In the genomic region with DNA sequence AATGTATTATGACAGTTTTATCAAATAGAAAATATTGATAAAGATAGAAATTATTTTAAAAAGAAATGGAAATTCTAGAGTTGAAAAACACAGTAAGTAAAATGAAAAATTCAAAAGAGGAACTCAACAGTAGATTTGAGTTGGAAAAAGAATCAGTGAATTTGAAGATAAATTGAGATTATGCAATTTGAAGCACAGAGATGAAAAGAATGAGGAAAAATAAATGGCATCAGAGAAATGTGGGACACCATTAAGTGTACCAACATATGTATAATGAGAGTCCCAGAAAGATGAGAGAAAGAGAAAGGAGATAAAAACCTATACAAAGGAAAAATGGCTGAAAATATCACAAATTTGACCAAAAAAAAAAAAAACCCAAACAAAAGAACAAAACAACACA, we compare ENCODE assay signal across 20 cellular contexts. TPM values are rescaled to one million over a fixed set of nuclear protein-coding genes. Genes with fewer than 3 reads are reported as not detected.
"Had no signal": no experiment of that assay in that cellular context is flagged by ENCODE, and none has a peak within 500 bp of the region (broad histone marks: within the 10 kb centered on the region; RNA-seq: fewer than 3 reads in every experiment).

No MANE protein-coding gene starts in this region.

- FAIRE-seq: RCC 7860 had no signal

- H3K27ac ChIP-seq: KMS-11, SK-N-MC had no signal

- H3K4me3 ChIP-seq: SK-N-MC had no signal

- DNase-seq: IMR-90, MM.1S, NCI-H1092 treated with DMSO at 0.1 percent for 48 hours, NCI-H1436, NCI-H187, NCI-H2029, NCI-H2081 treated with DMSO at 0.1 percent for 48 hours, NCI-H2171, NCI-H226, NCI-H446, NCI-H510A, NCI-H524 treated with DMSO at 0.1 percent for 48 hours, NCI-H69, NCI-H774, RPMI8226, SHP77 had no signal

RNA-seq across cellular contexts. Expression of a gene that starts 25.0 kb away (rescaled TPM):
- total RNA-seq: IMR-90 had no signal

RNA-seq across cellular contexts. Expression of a gene that starts 40.4 kb away (rescaled TPM):
- total RNA-seq: IMR-90, M059J had no signal
